ENCODE assay signal across 9 cellular contexts in the genomic region with DNA sequence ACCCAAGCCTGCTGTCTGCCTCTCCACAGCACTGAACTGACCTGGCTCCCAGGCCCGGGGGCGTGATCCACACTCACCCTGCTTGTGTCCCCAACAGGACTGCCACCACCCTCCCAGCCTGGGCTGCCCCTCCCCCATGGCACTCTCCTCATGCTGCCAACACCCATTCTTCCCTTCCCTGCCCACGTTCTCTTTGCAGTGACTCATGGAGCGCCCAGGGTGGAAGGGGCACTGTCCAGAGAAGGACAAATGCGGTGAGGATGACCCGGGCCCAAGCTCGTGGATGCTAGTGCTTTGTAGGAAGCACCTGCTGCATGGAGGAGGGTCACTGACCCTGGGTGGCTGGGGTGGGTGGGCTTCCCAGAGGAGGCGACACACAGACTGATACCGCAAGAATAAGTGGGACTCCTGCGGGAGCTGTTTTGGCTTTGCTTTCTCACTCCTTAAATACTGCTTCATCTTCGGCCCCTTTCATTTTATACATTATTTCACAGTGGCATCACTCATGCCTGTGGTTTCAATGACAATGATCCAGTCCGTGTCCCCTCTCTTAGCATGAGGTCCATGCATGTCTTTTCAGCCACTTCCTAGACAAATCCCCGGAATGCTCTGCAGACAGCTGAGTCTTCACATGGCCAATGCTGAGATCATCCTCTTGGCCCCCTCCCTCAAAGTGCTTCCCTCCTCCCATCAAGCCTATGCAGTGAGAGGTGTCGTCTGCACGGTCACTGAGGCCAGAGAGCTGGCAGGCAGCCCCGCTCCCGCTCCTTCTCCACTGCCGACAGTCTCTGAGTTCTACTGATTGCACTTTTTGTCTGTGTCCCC. TPM values are rescaled to one million over a fixed set of nuclear protein-coding genes. Genes with fewer than 3 reads are reported as not detected.
A peak's percentile ranks its signal among the peaks of the same experiment; 100 is the strongest.
DNase-seq lines count a peak whose midpoint lies in the region; ATAC-seq and TF ChIP-seq lines count a peak whose summit lies in the region.
"Had no signal": no experiment of that assay in that cellular context is flagged by ENCODE, and none has a peak within 500 bp of the region (broad histone marks: within the 10 kb centered on the region; RNA-seq: fewer than 3 reads in every experiment).

No MANE protein-coding gene starts in this region.

- H3K27me3 ChIP-seq in SJCRH30 (peaks cover 3% of the 10 kb centered on the region; the same call in 1 of the 2 replicates), vagina (no peaks in the 10 kb centered on the region), testis (no peaks in the 10 kb centered on the region)

- H3K9me3 ChIP-seq in SJCRH30 (replicated peaks): no peaks in the 10 kb centered on the region
- H3K9me3 ChIP-seq in vagina: no peaks in the 10 kb centered on the region
- H3K9me3 ChIP-seq in testis: no peaks in the 10 kb centered on the region

- DNase-seq in left ventricle myocardium superior (no peak), Right ventricle myocardium inferior (ENCODE audit: missing footprints) (no peak), SJCRH30 (peak; percentile 46 to 57), left colon (no peak), vagina (ENCODE audit: extremely low spot score in 2 of 2) (no peak), testis (no peak)

- H3K4me3 ChIP-seq in SJCRH30: no peak overlapping the region
- H3K4me3 ChIP-seq in vagina: no peak overlapping the region
- no peak overlapping the region for H3K4me3 ChIP-seq in testis
- H3K4me3 ChIP-seq: K562 had no signal

- 89 to 90% methylated on average over 14 to 18 of the region's 18 CpGs for WGBS in testis, 2 donors

- ATAC-seq in left ventricle myocardium superior (peak; percentile 12), Right ventricle myocardium inferior (no peak), left colon (peak; percentile 22), HG02642 (IDR thresholded peaks at IDR 0.05; ENCODE audit: poor library complexity, unreplicated experiment) (no peak), HG03460 (IDR thresholded peaks at IDR 0.05; ENCODE audit: unreplicated experiment) (no peak)
- ATAC-seq: K562 had no signal

- peak overlapping the region; percentile 21 for H3K27ac ChIP-seq in SJCRH30
- H3K27ac ChIP-seq in vagina: peak overlapping the region; percentile 18
- no peak overlapping the region for H3K27ac ChIP-seq in testis

- TF ChIP-seq POLR2A in vagina (IDR thresholded peaks at IDR 0.05): no peak
- no peak for TF ChIP-seq POLR2A in testis (IDR thresholded peaks at IDR 0.05)

- H3K36me3 ChIP-seq in SJCRH30 (no peaks in the 10 kb centered on the region), vagina (no peaks in the 10 kb centered on the region), testis (ENCODE audit: low read depth, missing control alignments) (no peaks in the 10 kb centered on the region)

- TF ChIP-seq CTCF in vagina (IDR thresholded peaks at IDR 0.05) (no peak), testis (IDR thresholded peaks at IDR 0.05) (no peak)

- intact Hi-C loops in left ventricle myocardium superior (cut with micrococcal nuclease) (no loop called here), Right ventricle myocardium inferior (cut with DNase I) (no loop called here), left colon (cut with DNase I, micrococcal nuclease) (no loop called here), vagina (cut with DNase I) (no loop called here), testis (cut with DNase I; ENCODE audit: low total_unique reads) (no loop called here)

- H3K4me1 ChIP-seq in SJCRH30: peaks cover 28% of the 10 kb centered on the region
- peaks cover 9% of the 10 kb centered on the region for H3K4me1 ChIP-seq in vagina
- H3K4me1 ChIP-seq in testis: no peaks in the 10 kb centered on the region

RNA-seq across cellular contexts. Expression of a gene that starts 17.6 kb away (rescaled TPM):
- 1.4 TPM for total RNA-seq in left ventricle myocardium superior
- total RNA-seq in Right ventricle myocardium inferior: 1.3 TPM
- total RNA-seq in SJCRH30 (2014; rRNA removed; shearing (Covaris generic)): 3.6 and 4.7 TPM in 2 replicates
- total RNA-seq in left colon: 1 to 10 TPM in 1 of 2 donors, under 1 TPM in 1; 0.61 to 1.1 TPM
- 4.9 TPM for total RNA-seq in vagina
- 10 to 100 TPM; 13.2 to 17.0 TPM for total RNA-seq in testis
- polyA plus RNA-seq in testis (ENCODE audit: insufficient read depth, low read depth, low replicate concordance): 16.2 TPM

Comparison
In these comparisons a context has a peak if more than half of its experiments do, and no peak if none do; other contexts are left out.
1. ATAC-seq: peak in left ventricle myocardium superior (single experiment) and left colon (single experiment); none in Right ventricle myocardium inferior (single experiment), HG02642 (single experiment) and HG03460 (single experiment).
2. DNase-seq: peak in SJCRH30 (2 of 2); none in left ventricle myocardium superior (single experiment), Right ventricle myocardium inferior (single experiment), left colon (0 of 2), vagina (0 of 2) and testis (single experiment).
3. H3K27ac ChIP-seq: peak in SJCRH30 (single experiment) and vagina (single experiment); none in testis (0 of 2).